In the genomic region with DNA sequence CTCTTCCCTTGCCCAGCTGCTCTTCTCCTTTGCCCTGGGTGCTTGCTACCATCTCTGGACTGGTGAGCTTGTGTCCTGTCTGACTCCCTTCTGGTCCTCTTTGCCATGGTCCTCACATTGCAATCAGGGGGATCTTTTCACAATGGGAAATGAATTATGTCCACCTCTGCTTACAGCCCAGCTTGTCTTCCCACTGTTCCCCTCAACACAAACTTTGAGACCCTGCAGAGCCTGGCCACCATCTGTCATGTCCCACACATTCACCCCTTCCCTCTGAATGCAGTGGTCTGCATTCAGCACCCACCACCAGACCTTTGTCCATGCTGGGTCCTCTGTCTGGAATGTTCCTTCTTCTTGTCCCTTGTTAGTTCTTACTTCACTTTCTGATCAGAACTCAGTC, we compare ENCODE assay signal across 28 cellular contexts.
"Had no signal": no experiment of that assay in that cellular context is flagged by ENCODE, and none has a peak within 500 bp of the region (broad histone marks: within the 10 kb centered on the region; RNA-seq: fewer than 3 reads in every experiment).

No MANE protein-coding gene starts in this region.

- H3K9me3 Mint-ChIP-seq: natural killer cell; nephron; neural progenitor cell; stimulated activated effector memory CD8-positive, alpha-beta T cell treated with anti-CD3 and anti-CD28 coated beads, Interleukin-12 subunit alpha, Interleukin-12 subunit beta, amount 100 ng/mL, for 72 hours; stimulated activated naive B cell treated with anti-CD40 and anti-IgM and Interleukin-4, amounts not matched to agents 10 μg/mL and 1 μg/mL and 100 μg/mL, for 72 hours; stimulated activated naive CD8-positive, alpha-beta T cell treated with anti-CD3 and anti-CD28 coated beads, Interleukin-15, amount 100 ng/mL, for 72 hours; type B pancreatic cell had no signal

- H2AFZ ChIP-seq: neural progenitor cell had no signal

- H3K9ac ChIP-seq: neural progenitor cell had no signal

- H3K36me3 ChIP-seq: neural progenitor cell, pancreas, prostate gland, right lobe of liver, sigmoid colon, suprapubic skin, tibial artery, transverse colon, upper lobe of right lung, uterus had no signal

- FAIRE-seq: pancreas, small intestine had no signal

- H3K27ac Mint-ChIP-seq: natural killer cell; nephron; neural progenitor cell; stimulated activated effector memory CD8-positive, alpha-beta T cell treated with anti-CD3 and anti-CD28 coated beads, Interleukin-12 subunit alpha, Interleukin-12 subunit beta, amount 100 ng/mL, for 72 hours; stimulated activated naive B cell treated with anti-CD40 and anti-IgM and Interleukin-4, amounts not matched to agents 10 μg/mL and 1 μg/mL and 100 μg/mL, for 72 hours; type B pancreatic cell had no signal

- H3K27me3 ChIP-seq: neural progenitor cell, pancreas, right lobe of liver, sigmoid colon, suprapubic skin, testis, tibial artery, transverse colon, upper lobe of right lung, uterus had no signal

- H3K4me2 ChIP-seq: neural progenitor cell had no signal

- DNase-seq: naive thymus-derived CD4-positive, alpha-beta T cell; natural killer cell; occipital lobe; pancreas; retina; right cardiac atrium; right lobe of liver; sigmoid colon; small intestine; stimulated activated CD4-positive, alpha-beta T cell treated with anti-CD3 and anti-CD28 coated beads, Interleukin-15, amount 100 ng/mL, for 24 hours; stimulated activated CD4-positive, alpha-beta T cell treated with anti-CD3 and anti-CD28 coated beads, Interleukin-2, amount 100 ng/mL, for 24 hours; stimulated activated CD4-positive, alpha-beta T cell treated with anti-CD3 and anti-CD28 coated beads, Interleukin-2, amount 100 ng/mL, for 48 hours; stimulated activated CD4-positive, alpha-beta T cell treated with anti-CD3 and anti-CD28 coated beads, Interleukin-4, amount 100 ng/mL, for 24 hours; stimulated activated naive B cell treated with anti-CD40 and anti-IgM and Interleukin-4, amounts not matched to agents 10 μg/mL and 1 μg/mL and 100 μg/mL, for 72 hours; stimulated activated naive CD8-positive, alpha-beta T cell treated with anti-CD3 and anti-CD28 coated beads, Interleukin-15, amount 100 ng/mL, for 72 hours; stimulated activated naive CD8-positive, alpha-beta T cell treated with anti-CD3 and anti-CD28 coated beads, Interleukin-15, Interleukin-2, amounts not matched to agents 100 U/mL and 50 U/mL, for 24 hours; substantia nigra; testis; tibial artery; transverse colon; upper lobe of right lung; uterus had no signal

- H3K36me3 Mint-ChIP-seq: naive thymus-derived CD4-positive, alpha-beta T cell; natural killer cell; neural progenitor cell; stimulated activated effector memory CD8-positive, alpha-beta T cell treated with anti-CD3 and anti-CD28 coated beads, Interleukin-12 subunit alpha, Interleukin-12 subunit beta, amount 100 ng/mL, for 72 hours; stimulated activated naive B cell treated with anti-CD40 and anti-IgM and Interleukin-4, amounts not matched to agents 10 μg/mL and 1 μg/mL and 100 μg/mL, for 72 hours; type B pancreatic cell had no signal

- H3K27ac ChIP-seq: neural progenitor cell, pancreas, prostate gland, right lobe of liver, sigmoid colon, suprapubic skin, testis, tibial artery, transverse colon, upper lobe of right lung, uterus had no signal

- ATAC-seq: naive thymus-derived CD4-positive, alpha-beta T cell; natural killer cell; pancreas; right cardiac atrium; right lobe of liver; stimulated activated effector memory CD8-positive, alpha-beta T cell treated with anti-CD3 and anti-CD28 coated beads, Interleukin-12 subunit alpha, Interleukin-12 subunit beta, amount 100 ng/mL, for 72 hours; stimulated activated naive B cell treated with anti-CD40 and anti-IgM and Interleukin-4, amounts not matched to agents 10 μg/mL and 1 μg/mL and 100 μg/mL, for 72 hours; stimulated activated naive CD8-positive, alpha-beta T cell treated with anti-CD3 and anti-CD28 coated beads, Interleukin-15, amount 100 ng/mL, for 72 hours; stimulated activated naive CD8-positive, alpha-beta T cell treated with anti-CD3 and anti-CD28 coated beads, Interleukin-15, Interleukin-2, amounts not matched to agents 100 U/mL and 50 U/mL, for 24 hours; upper lobe of right lung had no signal

- H3K4me3 Mint-ChIP-seq: naive thymus-derived CD4-positive, alpha-beta T cell; natural killer cell; nephron; neural progenitor cell; stimulated activated effector memory CD8-positive, alpha-beta T cell treated with anti-CD3 and anti-CD28 coated beads, Interleukin-12 subunit alpha, Interleukin-12 subunit beta, amount 100 ng/mL, for 72 hours; stimulated activated naive B cell treated with anti-CD40 and anti-IgM and Interleukin-4, amounts not matched to agents 10 μg/mL and 1 μg/mL and 100 μg/mL, for 72 hours; stimulated activated naive CD8-positive, alpha-beta T cell treated with anti-CD3 and anti-CD28 coated beads, Interleukin-15, amount 100 ng/mL, for 72 hours; type B pancreatic cell had no signal

- H3K4me3 ChIP-seq: neural progenitor cell, pancreas, prostate gland, right lobe of liver, sigmoid colon, suprapubic skin, testis, tibial artery, transverse colon, upper lobe of right lung, uterus had no signal

- H3K4me1 ChIP-seq: pancreas, prostate gland, right lobe of liver, sigmoid colon, suprapubic skin, testis, tibial artery, transverse colon, upper lobe of right lung, uterus had no signal

- H3K9me3 ChIP-seq: pancreas, prostate gland, right lobe of liver, sigmoid colon, suprapubic skin, testis, tibial artery, transverse colon, upper lobe of right lung, uterus had no signal

- H3K4me1 Mint-ChIP-seq: naive thymus-derived CD4-positive, alpha-beta T cell; natural killer cell; nephron; neural progenitor cell; stimulated activated effector memory CD8-positive, alpha-beta T cell treated with anti-CD3 and anti-CD28 coated beads, Interleukin-12 subunit alpha, Interleukin-12 subunit beta, amount 100 ng/mL, for 72 hours; stimulated activated naive B cell treated with anti-CD40 and anti-IgM and Interleukin-4, amounts not matched to agents 10 μg/mL and 1 μg/mL and 100 μg/mL, for 72 hours; stimulated activated naive CD8-positive, alpha-beta T cell treated with anti-CD3 and anti-CD28 coated beads, Interleukin-15, amount 100 ng/mL, for 72 hours had no signal
